1 cellular context compared by ENCODE assay signal in genomic region chr11:130300567-130300966, GRCh38.
TF ChIP-seq lines count a peak whose summit lies in the region.

No MANE protein-coding gene starts in this region.

TF ChIP-seq in K562, 482 proteins besides CTCF, POLR2A, EP300 and RAD21 (continued from another document):
- no peak for TF ChIP-seq PBX2 (CRISPR knock-in tag; IDR thresholded peaks at IDR 0.05; ENCODE audit: low read depth)
- TF ChIP-seq PBX2 (tag; conservative IDR thresholded peaks at IDR 0.05; ENCODE audit: low read depth) = peak; percentile 45
- no peak for TF ChIP-seq ZBTB5 (IDR thresholded peaks at IDR 0.05)
- no peak for TF ChIP-seq ZFP91 (CRISPR knock-in tag; IDR thresholded peaks at IDR 0.05)
- peak; percentile 89 to 92 for TF ChIP-seq KDM1A (IDR thresholded peaks at IDR 0.05)
- TF ChIP-seq JUND (IDR thresholded peaks at IDR 0.05; ENCODE audit: borderline replicate concordance, low read depth, low read length) = no peak
- TF ChIP-seq JUND (tag; IDR thresholded peaks at IDR 0.05; ENCODE audit: borderline replicate concordance, low read depth, low read length) = no peak
- TF ChIP-seq FOXM1 (IDR thresholded peaks at IDR 0.05; ENCODE audit: low read depth) = no peak
- no peak for TF ChIP-seq FOXM1 (CRISPR knock-in tag; IDR thresholded peaks at IDR 0.05; ENCODE audit: low read depth)
